ENCODE assay signal across 8 cellular contexts in the genomic region with DNA sequence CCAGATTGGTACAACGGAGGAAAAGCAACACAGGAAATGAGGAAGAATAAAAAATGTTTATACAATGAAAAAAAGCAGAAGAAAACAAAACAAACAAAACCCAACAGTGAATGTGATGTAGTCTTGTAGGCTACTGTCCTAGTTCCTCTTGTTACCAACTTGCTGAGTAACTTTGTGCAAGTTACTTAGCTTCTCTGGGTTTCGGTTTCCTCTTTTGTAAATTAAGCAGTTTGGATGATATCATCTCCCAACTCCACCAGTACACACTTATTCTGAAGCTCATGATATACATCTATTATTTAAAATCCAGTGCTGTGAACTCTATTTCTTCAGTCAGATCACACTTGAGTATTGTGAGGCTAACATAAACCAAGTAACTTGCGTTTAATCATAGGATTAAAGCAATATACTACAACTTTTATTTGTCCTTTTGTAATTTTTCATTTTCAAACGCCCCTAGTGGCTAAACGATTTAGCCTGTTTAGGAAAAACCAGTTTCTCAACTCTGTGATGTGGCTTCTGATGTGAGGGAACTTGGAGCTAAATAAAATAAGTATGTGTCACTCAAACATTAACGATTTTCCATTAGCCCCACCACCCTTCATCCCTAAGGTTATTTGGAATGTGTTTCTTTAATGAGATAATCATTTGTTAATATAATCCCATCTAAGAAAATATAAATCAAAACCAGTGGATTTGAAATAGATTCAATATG. TPM values are rescaled to one million over a fixed set of nuclear protein-coding genes. Genes with fewer than 3 reads are reported as not detected.
A peak's percentile ranks its signal among the peaks of the same experiment; 100 is the strongest.
DNase-seq lines count a peak whose midpoint lies in the region; ATAC-seq and TF ChIP-seq lines count a peak whose summit lies in the region.

No MANE protein-coding gene starts in this region.

- H3K9me3 ChIP-seq in esophagus squamous epithelium (no peaks in the 10 kb centered on the region), psoas muscle (no peaks in the 10 kb centered on the region)

- 0 to 6% methylated on average over 6 of the region's 6 CpGs for WGBS in esophagus squamous epithelium, 2 donors
- WGBS in psoas muscle, 3 donors: 27 to 35% (median 30%) methylated on average over 6 of the region's 6 CpGs

- peak in 2 of 3 experiments; percentile 22 to 70 for DNase-seq in NCI-H1417 (lab: John Stamatoyannopoulos, UW)
- DNase-seq in NCI-H1417 treated with DMSO at 0.1 percent for 48 hours (lab: John Stamatoyannopoulos, UW): no peak
- peak; percentile 77 for DNase-seq in LHCN-M2 (ENCODE audit: low read depth)
- no peak for DNase-seq in esophagus squamous epithelium (lab: John Stamatoyannopoulos, UW)
- DNase-seq in psoas muscle: no peak
- no peak for DNase-seq in stimulated activated CD4-positive, alpha-beta T cell treated with anti-CD3 and anti-CD28 coated beads, Interleukin-15, amount 100 ng/mL, for 24 hours
- DNase-seq in ureter (ENCODE audit: low spot score): no peak

- no peaks in the 10 kb centered on the region for H3K27me3 Mint-ChIP-seq in T-helper 1 cell treated with Interleukin-12 subunit alpha and Interleukin-12 subunit beta and Interleukin-4 antibody, amounts not matched to agents 30 μg/mL and 1 μg/mL, for 36 hours (ENCODE audit: low read depth)

- peak overlapping the region; percentile 80 for H3K4me3 Mint-ChIP-seq in T-helper 1 cell treated with Interleukin-12 subunit alpha and Interleukin-12 subunit beta and Interleukin-4 antibody, amounts not matched to agents 30 μg/mL and 1 μg/mL, for 36 hours

- H3K4me1 ChIP-seq in esophagus squamous epithelium (peaks cover 29 to 75% (median 44%) of the 10 kb centered on the region in 3 donors), psoas muscle (peaks cover 28% of the 10 kb centered on the region)

- H3K27ac ChIP-seq in esophagus squamous epithelium (peak overlapping the region; percentile 97 to 100 (median 98)), psoas muscle (peak overlapping the region; percentile 96)

- TF ChIP-seq POLR2A in esophagus squamous epithelium (IDR thresholded peaks at IDR 0.05): peak in 1 of 4 donors; percentile 35

- no peak for ATAC-seq in psoas muscle

- peaks cover 41% of the 10 kb centered on the region for H3K4me1 Mint-ChIP-seq in T-helper 1 cell treated with Interleukin-12 subunit alpha and Interleukin-12 subunit beta and Interleukin-4 antibody, amounts not matched to agents 30 μg/mL and 1 μg/mL, for 36 hours (ENCODE audit: low read depth)

- H3K27ac Mint-ChIP-seq in T-helper 1 cell treated with Interleukin-12 subunit alpha and Interleukin-12 subunit beta and Interleukin-4 antibody, amounts not matched to agents 30 μg/mL and 1 μg/mL, for 36 hours: peak overlapping the region; percentile 95

- peaks cover 0 to 8% (median 8%) of the 10 kb centered on the region in 3 donors for H3K36me3 ChIP-seq in esophagus squamous epithelium
- H3K36me3 ChIP-seq in psoas muscle (ENCODE audit: insufficient read depth in 1 of 2, low read depth in 1 of 2): peaks cover 0 to 9% of the 10 kb centered on the region in 2 donors

- H3K27me3 ChIP-seq in esophagus squamous epithelium (no peaks in the 10 kb centered on the region), psoas muscle (ENCODE audit: insufficient read depth in 3 of 3, low read length in 2 of 3) (no peaks in the 10 kb centered on the region)

- peak; percentile 72 to 92 (median 80) for TF ChIP-seq CTCF in esophagus squamous epithelium (IDR thresholded peaks at IDR 0.05)
- TF ChIP-seq CTCF in psoas muscle (IDR thresholded peaks at IDR 0.05): peak; percentile 58

- H3K4me3 ChIP-seq in esophagus squamous epithelium (peak overlapping the region in 3 of 4 donors; percentile 13 to 39 (median 27)), psoas muscle (peak overlapping the region; percentile 75)

- intact Hi-C loops in esophagus squamous epithelium (cut with DNase I) (no loop called here), psoas muscle (cut with DNase I) (no loop called here)

- H3K36me3 Mint-ChIP-seq in T-helper 1 cell treated with Interleukin-12 subunit alpha and Interleukin-12 subunit beta and Interleukin-4 antibody, amounts not matched to agents 30 μg/mL and 1 μg/mL, for 36 hours (ENCODE audit: low read depth): peaks cover 19% of the 10 kb centered on the region

- no peaks in the 10 kb centered on the region for H3K9me3 Mint-ChIP-seq in T-helper 1 cell treated with Interleukin-12 subunit alpha and Interleukin-12 subunit beta and Interleukin-4 antibody, amounts not matched to agents 30 μg/mL and 1 μg/mL, for 36 hours

RNA-seq across cellular contexts. Expression of gene UNK, which starts 1.4 kb away (rescaled TPM):
- total RNA-seq in LHCN-M2 (2014; rRNA removed) (18.8 and 32.5 TPM in 2 replicates), esophagus squamous epithelium (10 to 100 TPM; 14.8 to 27.3 (median 20.4) TPM), psoas muscle (10 to 100 TPM in 1 of 4 donors, 1 to 10 TPM in 3; 7.9 to 11.6 (median 8.2) TPM), ureter (49.2 TPM)
- polyA plus RNA-seq in LHCN-M2 (2012): 12.9 TPM
- polyA plus RNA-seq in psoas muscle: 10 to 100 TPM in 1 of 3 donors, 1 to 10 TPM in 2; 6.9 to 13.7 (median 9.5) TPM

RNA-seq across cellular contexts. Expression of gene GALK1, which starts 18.2 kb away (rescaled TPM):
- total RNA-seq in LHCN-M2 (2014; rRNA removed) (65.4 and 66.3 TPM in 2 replicates), esophagus squamous epithelium (10 to 100 TPM; 16.4 to 30.9 (median 20.2) TPM), psoas muscle (10 to 100 TPM in 1 of 4 donors, 1 to 10 TPM in 3; 7.1 to 13.2 (median 9.4) TPM), ureter (24.2 TPM)
- 60.8 TPM for polyA plus RNA-seq in LHCN-M2 (2012)
- 10 to 100 TPM in 2 of 3 donors, 1 to 10 TPM in 1; 8.3 to 12.8 (median 11.0) TPM for polyA plus RNA-seq in psoas muscle

Comparison
In these comparisons a context has a peak if more than half of its experiments do, and no peak if none do; other contexts are left out.
1. DNase-seq: peak in NCI-H1417 (2 of 3) and LHCN-M2 (single experiment); none in NCI-H1417 treated with DMSO at 0.1 percent for 48 hours (single experiment), esophagus squamous epithelium (single experiment), psoas muscle (0 of 2), stimulated activated CD4-positive, alpha-beta T cell treated with anti-CD3 and anti-CD28 coated beads, Interleukin-15, amount 100 ng/mL, for 24 hours (single experiment) and ureter (single experiment).